Comparison of ENCODE assay signal across 18 cellular contexts in the genomic region with DNA sequence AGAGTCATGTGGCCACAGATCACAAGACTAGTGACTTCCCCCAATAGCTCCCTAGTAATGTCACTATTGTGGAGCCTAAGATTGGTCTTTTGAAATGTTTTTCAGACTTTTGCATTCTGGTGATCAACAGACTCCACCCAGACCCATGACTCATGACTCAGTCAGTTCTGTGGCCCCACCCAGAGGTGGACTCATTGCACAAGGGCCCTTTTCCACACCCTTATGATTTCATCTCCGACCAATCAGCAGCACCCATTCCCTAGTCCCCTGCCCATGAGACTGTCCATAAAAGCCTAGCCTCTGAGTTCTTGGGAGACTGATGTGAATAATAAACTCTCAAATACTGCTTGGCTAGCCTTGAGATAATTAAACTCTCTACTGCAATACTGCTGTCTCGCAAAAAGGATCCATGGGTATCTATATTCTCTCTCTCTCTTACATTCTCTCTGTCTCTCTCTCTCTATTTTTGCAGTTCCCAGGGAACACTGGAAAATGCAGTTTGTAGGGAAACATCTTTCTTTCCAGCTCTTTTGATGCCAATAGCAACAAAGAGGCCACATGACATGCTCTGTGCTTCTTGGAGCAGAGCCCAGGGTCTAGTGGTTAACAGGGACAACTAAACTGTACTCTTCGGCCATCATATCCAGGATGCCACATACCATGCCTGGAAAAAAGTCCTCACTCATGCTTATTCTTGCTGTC.
DNase-seq lines count a peak whose midpoint lies in the region; TF ChIP-seq lines count a peak whose summit lies in the region.
"Had no signal": no experiment of that assay in that cellular context is flagged by ENCODE, and none has a peak within 500 bp of the region (broad histone marks: within the 10 kb centered on the region; RNA-seq: fewer than 3 reads in every experiment).

No MANE protein-coding gene starts in this region.

- intact Hi-C loops in Calu3 (cut with micrococcal nuclease; ENCODE audit: unreplicated experiment), result no loop called here

- DNase-seq in Calu3 (peak; percentile 11), NB4 (ENCODE audit: low read depth) (peak; percentile 17), choroid plexus epithelial cell (ENCODE audit: low read depth) (peak; percentile 83), mesenchymal stem cell (peak; percentile 66), AML-193 (lab: John Stamatoyannopoulos, UW) (no peak), germinal center (ENCODE audit: low spot score) (no peak), KG1 (lab: John Stamatoyannopoulos, UW) (no peak), amygdala (lab: John Stamatoyannopoulos, UW) (no peak)
- DNase-seq: activated CD8-positive, alpha-beta T cell treated with anti-CD3 and anti-CD28 coated beads, Interleukin-2, amount 10 ng/mL, durations not matched to agents 7 days and 5 days; dermis blood vessel endothelial cell; hypothalamus; NCI-H2081 treated with DMSO at 0.1 percent for 48 hours; psoas muscle; stimulated activated CD4-positive, alpha-beta T cell treated with anti-CD3 and anti-CD28 coated beads, Interleukin-4, amount 100 ng/mL, for 4 hours; stomach had no signal

- no peak overlapping the region for H4K91ac ChIP-seq in mesenchymal stem cell (ENCODE audit: low read length)

- H2BK5ac ChIP-seq in mesenchymal stem cell (ENCODE audit: low read depth, low read length, poor library complexity, severe bottlenecking), result no peak overlapping the region

- no peak overlapping the region for H3K14ac ChIP-seq in mesenchymal stem cell (ENCODE audit: low read length in 2 of 2)

- peaks cover 25% of the 10 kb centered on the region for H3K4me1 Mint-ChIP-seq in Calu3 (ENCODE audit: low read depth, unreplicated experiment)
- H3K4me1 Mint-ChIP-seq: mesothelial cell of epicardium had no signal

- H3K79me1 ChIP-seq in mesenchymal stem cell (replicated peaks; ENCODE audit: low read length, poor library complexity, severe bottlenecking), result no peaks in the 10 kb centered on the region

- no peak overlapping the region for H3K4me2 ChIP-seq in mesenchymal stem cell (ENCODE audit: low read length, poor library complexity, severe bottlenecking)
- H3K4me2 ChIP-seq: PC-9 had no signal

- no peak overlapping the region for H3K27ac Mint-ChIP-seq in Calu3 (ENCODE audit: unreplicated experiment)
- H3K27ac Mint-ChIP-seq: activated CD8-positive, alpha-beta T cell treated with anti-CD3 and anti-CD28 coated beads, Interleukin-2, amount 10 ng/mL, durations not matched to agents 7 days and 5 days; mesothelial cell of epicardium; T-helper 2 cell treated with Interferon-gamma antibody and Interleukin-4, amounts not matched to agents 5 μg/mL and 100 μg/mL, for 36 hours had no signal

- H3K9ac ChIP-seq in mesenchymal stem cell (ENCODE audit: low read length), result peak overlapping the region; percentile 57

- H3K27me3 ChIP-seq in mesenchymal stem cell (ENCODE audit: control insufficient read depth in 1 of 2, insufficient read depth in 1 of 2, low read length in 2 of 2), result peaks cover 0 to 5% of the 10 kb centered on the region in 2 experiments
- H3K27me3 ChIP-seq: stomach had no signal

- no peak overlapping the region for H2BK120ac ChIP-seq in mesenchymal stem cell (ENCODE audit: low read depth, low read length)

- no peaks in the 10 kb centered on the region for H3K36me3 ChIP-seq in mesenchymal stem cell (ENCODE audit: control insufficient read depth in 1 of 2, insufficient read depth in 2 of 2, low read depth in 1 of 2, low read length in 2 of 2)
- H3K36me3 ChIP-seq: stomach had no signal

- H3K4me1 ChIP-seq in mesenchymal stem cell (ENCODE audit: control insufficient read depth, insufficient read depth, low read depth, low read length), result peaks cover 7% of the 10 kb centered on the region
- H3K4me1 ChIP-seq: stomach had no signal

- H2AK5ac ChIP-seq in mesenchymal stem cell (ENCODE audit: low read length, severe bottlenecking), result no peak overlapping the region

- H4K8ac ChIP-seq in mesenchymal stem cell (ENCODE audit: low read length), result no peak overlapping the region

- peaks cover 10% of the 10 kb centered on the region for H3K9me3 ChIP-seq in mesenchymal stem cell (ENCODE audit: control insufficient read depth, low read length)

- H2BK12ac ChIP-seq in mesenchymal stem cell (ENCODE audit: low read length in 2 of 2), result no peak overlapping the region

- H3K4me3 Mint-ChIP-seq in Calu3 (ENCODE audit: low read depth, unreplicated experiment), result no peak overlapping the region
- H3K4me3 Mint-ChIP-seq: activated CD8-positive, alpha-beta T cell treated with anti-CD3 and anti-CD28 coated beads, Interleukin-2, amount 10 ng/mL, durations not matched to agents 7 days and 5 days; mesothelial cell of epicardium; T-helper 2 cell treated with Interferon-gamma antibody and Interleukin-4, amounts not matched to agents 5 μg/mL and 100 μg/mL, for 36 hours had no signal

- H3K27me3 Mint-ChIP-seq in Calu3 (ENCODE audit: unreplicated experiment), result no peaks in the 10 kb centered on the region

- CTCF ChIA-PET in Calu3 (lab: Charles Lee), result no interaction called here

- TF ChIP-seq POLR2A in NB4 (IDR thresholded peaks at IDR 0.05; ENCODE audit: extremely low read depth, insufficient read length), result no peak

- BruUV-seq in Calu3 (replicated peaks; lab: Mats Ljungman, UMichigan), result no TSS peak

- peaks cover 6% of the 10 kb centered on the region for H3K9me3 Mint-ChIP-seq in Calu3 (ENCODE audit: low read depth, unreplicated experiment)

- H3K27ac ChIP-seq in mesenchymal stem cell (ENCODE audit: low read length, poor library complexity, severe bottlenecking), result no peak overlapping the region
- H3K27ac ChIP-seq: PC-9, psoas muscle, stomach had no signal

- H3K36me3 Mint-ChIP-seq in Calu3 (ENCODE audit: insufficient read depth, unreplicated experiment), result no peaks in the 10 kb centered on the region

- H2AFZ ChIP-seq in mesenchymal stem cell (ENCODE audit: low read depth, low read length), result no peak overlapping the region
- H2AFZ ChIP-seq: PC-9 had no signal

- no peak overlapping the region for H3K4ac ChIP-seq in mesenchymal stem cell (ENCODE audit: low read depth in 1 of 2, low read length in 2 of 2)

- TF ChIP-seq CTCF in Calu3 (IDR thresholded peaks at IDR 0.05; ENCODE audit: unreplicated experiment), result no peak
- TF ChIP-seq CTCF in NB4 (IDR thresholded peaks at IDR 0.05; ENCODE audit: low read depth, low read length), result no peak
- no peak for TF ChIP-seq CTCF in choroid plexus epithelial cell (conservative IDR thresholded peaks at IDR 0.05; ENCODE audit: low read depth, low read length)

- no peak overlapping the region for H3K23ac ChIP-seq in mesenchymal stem cell (ENCODE audit: low read length in 2 of 2)

- H3K4me3 ChIP-seq in NB4 (ENCODE audit: low read depth, low read length) (no peak overlapping the region), choroid plexus epithelial cell (ENCODE audit: low read depth, low read length) (no peak overlapping the region), mesenchymal stem cell (ENCODE audit: insufficient read depth in 1 of 2, low read depth in 1 of 2, low read length in 2 of 2) (peak overlapping the region in 1 of 2 experiments; percentile 0)
- H3K4me3 ChIP-seq: PC-9, psoas muscle, stomach had no signal

- no peak overlapping the region for H3K18ac ChIP-seq in mesenchymal stem cell (ENCODE audit: low read depth in 1 of 2, low read length in 2 of 2)

- H2BK15ac ChIP-seq in mesenchymal stem cell (ENCODE audit: low read depth, poor library complexity, severe bottlenecking), result no peak overlapping the region

- 89% methylated on average over 3 of the region's 3 CpGs for WGBS in mesenchymal stem cell

Comparison
In these comparisons a context has a peak if more than half of its experiments do, and no peak if none do; other contexts are left out.
1. DNase-seq: peak in Calu3 (single experiment), NB4 (single experiment), choroid plexus epithelial cell (single experiment) and mesenchymal stem cell (single experiment); none in AML-193 (0 of 2), germinal center (single experiment), KG1 (single experiment) and amygdala (0 of 56).